20 cellular contexts compared by ENCODE assay signal in the genomic region with DNA sequence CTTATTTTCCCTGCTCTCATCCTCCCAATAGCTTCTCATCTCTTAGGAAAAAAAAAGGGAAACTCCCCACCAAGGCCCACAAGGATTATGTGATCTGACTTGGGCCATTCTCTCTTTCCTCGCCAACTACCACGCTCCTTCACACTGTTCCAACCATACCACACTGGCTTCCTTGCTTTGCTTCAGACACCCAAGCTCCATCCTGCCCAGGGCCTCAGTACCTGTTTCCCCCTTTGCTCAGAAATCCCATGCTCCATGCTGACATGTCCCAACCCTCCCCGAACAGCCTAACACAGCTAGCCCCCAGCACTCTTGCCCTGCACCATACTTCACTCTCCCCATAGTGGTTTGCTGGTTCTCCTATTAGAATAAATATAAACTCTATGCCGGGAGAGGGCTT. TPM values are rescaled to one million over a fixed set of nuclear protein-coding genes. Genes with fewer than 3 reads are reported as not detected.
DNase-seq lines count a peak whose midpoint lies in the region; ATAC-seq and TF ChIP-seq lines count a peak whose summit lies in the region.
"Had no signal": no experiment of that assay in that cellular context is flagged by ENCODE, and none has a peak within 500 bp of the region (broad histone marks: within the 10 kb centered on the region; RNA-seq: fewer than 3 reads in every experiment).

No MANE protein-coding gene starts in this region.

- no peak overlapping the region for H2AFZ ChIP-seq in mammary epithelial cell (ENCODE audit: low read depth, low read length)
- H2AFZ ChIP-seq: GM23248 had no signal

- H3K4me1 ChIP-seq in colonic mucosa (peaks cover 6% of the 10 kb centered on the region), mammary epithelial cell (ENCODE audit: insufficient read depth, low read length) (peaks cover 4% of the 10 kb centered on the region)
- peaks cover 7 to 21% of the 10 kb centered on the region in 2 donors for H3K4me1 ChIP-seq in naive thymus-derived CD4-positive, alpha-beta T cell (ENCODE audit: control insufficient read depth in 2 of 2, insufficient read depth in 2 of 2, low read length in 2 of 2)

- H3K79me2 ChIP-seq in mammary epithelial cell (ENCODE audit: insufficient read depth, low read length) = no peaks in the 10 kb centered on the region

- H3K4me3 ChIP-seq in colonic mucosa = no peak overlapping the region
- no peak overlapping the region for H3K4me3 ChIP-seq in naive thymus-derived CD4-positive, alpha-beta T cell (ENCODE audit: low read length)
- no peak overlapping the region for H3K4me3 ChIP-seq in mammary epithelial cell (replicated peaks in 1 of 3; ENCODE audit: insufficient read depth in 1 of 3, low read depth in 2 of 3, low read length in 3 of 3)
- H3K4me3 ChIP-seq: GM23248 had no signal

- H3K36me3 ChIP-seq in colonic mucosa = no peaks in the 10 kb centered on the region
- no peaks in the 10 kb centered on the region for H3K36me3 ChIP-seq in naive thymus-derived CD4-positive, alpha-beta T cell (ENCODE audit: control insufficient read depth in 2 of 3, insufficient read depth in 3 of 3, low read length in 3 of 3)
- H3K36me3 ChIP-seq in mammary epithelial cell (ENCODE audit: insufficient read depth, low read length) = no peaks in the 10 kb centered on the region

- CTCF ChIA-PET in naive thymus-derived CD4-positive, alpha-beta T cell (lab: Charles Lee) = interaction anchor here (1.0 to 17.6 kb wide), 5 partner anchors 11 to 350 kb away, joined by 3 to 372 read pairs (median 5); no protein-coding TSS in a partner anchor
- CTCF ChIA-PET in mammary epithelial cell (lab: Charles Lee; ENCODE audit: low non-redundant PET) = interaction anchor here (0.6 kb wide), 1 partner anchor 349 kb away, joined by 9 read pairs; no protein-coding TSS in a partner anchor

- ATAC-seq in naive thymus-derived CD4-positive, alpha-beta T cell = no peak
- ATAC-seq in stimulated activated naive CD8-positive, alpha-beta T cell treated with anti-CD3 and anti-CD28 coated beads, Interleukin-15, amount 100 ng/mL, for 72 hours = no peak
- ATAC-seq in GM21786 (IDR thresholded peaks at IDR 0.05; ENCODE audit: unreplicated experiment) = no peak
- ATAC-seq: HCT116, Panc1 had no signal

- dilution Hi-C loops in mammary epithelial cell (cut with HindIII; ENCODE audit: low sequenced_read_pairs) = no loop called here

- in situ Hi-C loops in mammary epithelial cell (cut with MboI; ENCODE audit: low sequenced_read_pairs in 2 of 2) = loop anchor here in 1 of 2 donors (25.0 kb wide), 1 partner anchor 187 kb away; no protein-coding TSS in a partner anchor

- BruUV-seq in mammary epithelial cell (replicated peaks; lab: Mats Ljungman, UMichigan) = no TSS peak

- peak overlapping the region; percentile 47 for H3K27ac Mint-ChIP-seq in activated naive CD4-positive, alpha-beta T cell treated with anti-CD3 and anti-CD28 coated beads, Interleukin-2, amount 50 U/mL, for 24 hours
- peak overlapping the region in 8 of 9 donors; percentile 76 to 98 (median 92) for H3K27ac Mint-ChIP-seq in naive thymus-derived CD4-positive, alpha-beta T cell
- no peak overlapping the region for H3K27ac Mint-ChIP-seq in stimulated activated naive CD8-positive, alpha-beta T cell treated with anti-CD3 and anti-CD28 coated beads, Interleukin-15, amount 100 ng/mL, for 72 hours
- no peak overlapping the region for H3K27ac Mint-ChIP-seq in T-helper 2 cell treated with Interferon-gamma antibody and Interleukin-4, amounts not matched to agents 5 μg/mL and 100 μg/mL, for 36 hours
- H3K27ac Mint-ChIP-seq: IgD-negative memory B cell had no signal

- TF ChIP-seq CTCF in colonic mucosa (IDR thresholded peaks at IDR 0.05) (no peak), mammary epithelial cell (conservative IDR thresholded peaks at IDR 0.05 in 1 of 2, IDR thresholded peaks at IDR 0.05 in 1 of 2; ENCODE audit: extremely low read depth in 1 of 2, insufficient read depth in 1 of 2, low read depth in 1 of 2, low read length in 2 of 2) (no peak)

- no peaks in the 10 kb centered on the region for H3K36me3 Mint-ChIP-seq in activated naive CD4-positive, alpha-beta T cell treated with anti-CD3 and anti-CD28 coated beads, Interleukin-2, amount 50 U/mL, for 24 hours
- H3K36me3 Mint-ChIP-seq in naive thymus-derived CD4-positive, alpha-beta T cell = no peaks in the 10 kb centered on the region
- no peaks in the 10 kb centered on the region for H3K36me3 Mint-ChIP-seq in T-helper 2 cell treated with Interferon-gamma antibody and Interleukin-4, amounts not matched to agents 5 μg/mL and 100 μg/mL, for 36 hours (ENCODE audit: low read depth)
- H3K36me3 Mint-ChIP-seq: IgD-negative memory B cell had no signal

- H3K27me3 ChIP-seq in colonic mucosa (no peaks in the 10 kb centered on the region), mammary epithelial cell (ENCODE audit: insufficient read depth, low read length) (no peaks in the 10 kb centered on the region)
- no peaks in the 10 kb centered on the region for H3K27me3 ChIP-seq in naive thymus-derived CD4-positive, alpha-beta T cell (ENCODE audit: control insufficient read depth in 2 of 2, insufficient read depth in 2 of 2, low read length in 2 of 2)

- H3K4me2 ChIP-seq in mammary epithelial cell (ENCODE audit: insufficient read depth, low read depth, low read length) = no peak overlapping the region

- H3K27me3 Mint-ChIP-seq in activated naive CD4-positive, alpha-beta T cell treated with anti-CD3 and anti-CD28 coated beads, Interleukin-2, amount 50 U/mL, for 24 hours = no peaks in the 10 kb centered on the region
- peaks cover 0 to 18% (median 0%) of the 10 kb centered on the region in 5 donors for H3K27me3 Mint-ChIP-seq in naive thymus-derived CD4-positive, alpha-beta T cell
- H3K27me3 Mint-ChIP-seq in stimulated activated naive CD8-positive, alpha-beta T cell treated with anti-CD3 and anti-CD28 coated beads, Interleukin-15, amount 100 ng/mL, for 72 hours = peaks cover 6% of the 10 kb centered on the region
- H3K27me3 Mint-ChIP-seq in T-helper 2 cell treated with Interferon-gamma antibody and Interleukin-4, amounts not matched to agents 5 μg/mL and 100 μg/mL, for 36 hours (ENCODE audit: low read depth) = peaks cover 15% of the 10 kb centered on the region

- intact Hi-C loops in colonic mucosa (cut with DNase I) (no loop called here), mammary epithelial cell (cut with micrococcal nuclease) (loop anchor here (5.0 kb wide), 1 partner anchor 227 kb away; no protein-coding TSS in a partner anchor)
- intact Hi-C loops in naive thymus-derived CD4-positive, alpha-beta T cell (cut with micrococcal nuclease) = loop anchor here (5.0 kb wide), 2 partner anchors 177 to 267 kb away; no protein-coding TSS in a partner anchor

- H3K4me3 Mint-ChIP-seq in activated naive CD4-positive, alpha-beta T cell treated with anti-CD3 and anti-CD28 coated beads, Interleukin-2, amount 50 U/mL, for 24 hours = no peak overlapping the region
- peak overlapping the region in 2 of 10 donors; percentile 70 to 82 for H3K4me3 Mint-ChIP-seq in naive thymus-derived CD4-positive, alpha-beta T cell
- no peak overlapping the region for H3K4me3 Mint-ChIP-seq in stimulated activated naive CD8-positive, alpha-beta T cell treated with anti-CD3 and anti-CD28 coated beads, Interleukin-15, amount 100 ng/mL, for 72 hours
- H3K4me3 Mint-ChIP-seq in T-helper 2 cell treated with Interferon-gamma antibody and Interleukin-4, amounts not matched to agents 5 μg/mL and 100 μg/mL, for 36 hours = no peak overlapping the region
- H3K4me3 Mint-ChIP-seq: IgD-negative memory B cell had no signal

- no peak for DNase-seq in activated naive CD4-positive, alpha-beta T cell treated with anti-CD3 and anti-CD28 coated beads, Interleukin-2, amount 50 U/mL, for 16 hours
- DNase-seq in colonic mucosa (peak; percentile 12), mammary epithelial cell (no peak)
- DNase-seq in naive thymus-derived CD4-positive, alpha-beta T cell = no peak
- no peak for DNase-seq in stimulated activated naive CD8-positive, alpha-beta T cell treated with anti-CD3 and anti-CD28 coated beads, Interleukin-15, amount 100 ng/mL, for 72 hours
- DNase-seq in T-helper 2 cell treated with Interferon-gamma antibody and Interleukin-4, amounts not matched to agents 5 μg/mL and 100 μg/mL, for 36 hours (ENCODE audit: low spot score) = no peak
- DNase-seq: DND-41, GDM1, GM23248, NCI-H1930, NCI-H2171, NCI-H446 treated with DMSO at 0.1 percent for 48 hours, NCI-H748 treated with DMSO at 0.1 percent for 48 hours had no signal

- no peaks in the 10 kb centered on the region for H3K9me3 ChIP-seq in colonic mucosa
- H3K9me3 ChIP-seq in naive thymus-derived CD4-positive, alpha-beta T cell (ENCODE audit: control insufficient read depth in 2 of 3, low read length in 3 of 3) = no peaks in the 10 kb centered on the region
- H3K9me3 ChIP-seq in mammary epithelial cell (replicated peaks; ENCODE audit: insufficient read depth, low read length) = no peaks in the 10 kb centered on the region

- 98% methylated on average over 4 of the region's 4 CpGs for WGBS in mammary epithelial cell (ENCODE audit: low coverage, missing lambda C conversion rate)

- H3K9me3 Mint-ChIP-seq in activated naive CD4-positive, alpha-beta T cell treated with anti-CD3 and anti-CD28 coated beads, Interleukin-2, amount 50 U/mL, for 24 hours = no peaks in the 10 kb centered on the region
- peaks cover 0 to 3% (median 0%) of the 10 kb centered on the region in 11 donors for H3K9me3 Mint-ChIP-seq in naive thymus-derived CD4-positive, alpha-beta T cell
- H3K9me3 Mint-ChIP-seq in stimulated activated naive CD8-positive, alpha-beta T cell treated with anti-CD3 and anti-CD28 coated beads, Interleukin-15, amount 100 ng/mL, for 72 hours = no peaks in the 10 kb centered on the region
- H3K9me3 Mint-ChIP-seq in T-helper 2 cell treated with Interferon-gamma antibody and Interleukin-4, amounts not matched to agents 5 μg/mL and 100 μg/mL, for 36 hours = no peaks in the 10 kb centered on the region

- POLR2A ChIA-PET in naive thymus-derived CD4-positive, alpha-beta T cell (lab: Charles Lee) = interaction anchor here (0.6 to 1.6 kb wide), 10 partner anchors 8 to 354 kb away, joined by 3 to 12 read pairs (median 4); no protein-coding TSS in a partner anchor

- H3K27ac ChIP-seq in colonic mucosa (no peak overlapping the region), mammary epithelial cell (ENCODE audit: insufficient read depth, low read depth, low read length) (no peak overlapping the region)
- peak overlapping the region; percentile 74 for H3K27ac ChIP-seq in naive thymus-derived CD4-positive, alpha-beta T cell (ENCODE audit: low read depth, low read length)
- H3K27ac ChIP-seq: C4-2B, GM23248 had no signal

- H3K9ac ChIP-seq in colonic mucosa (ENCODE audit: low read depth in 2 of 2, low read length in 2 of 2) (no peak overlapping the region), mammary epithelial cell (ENCODE audit: insufficient read depth, low read length) (no peak overlapping the region)
- H3K9ac ChIP-seq: GM23248 had no signal

- no peaks in the 10 kb centered on the region for H4K20me1 ChIP-seq in mammary epithelial cell (ENCODE audit: insufficient read depth, low read length)

- H3K4me1 Mint-ChIP-seq in activated naive CD4-positive, alpha-beta T cell treated with anti-CD3 and anti-CD28 coated beads, Interleukin-2, amount 50 U/mL, for 24 hours = peaks cover 24% of the 10 kb centered on the region
- H3K4me1 Mint-ChIP-seq in naive thymus-derived CD4-positive, alpha-beta T cell = peaks cover 9 to 40% (median 25%) of the 10 kb centered on the region in 7 donors
- H3K4me1 Mint-ChIP-seq in stimulated activated naive CD8-positive, alpha-beta T cell treated with anti-CD3 and anti-CD28 coated beads, Interleukin-15, amount 100 ng/mL, for 72 hours = peaks cover 53% of the 10 kb centered on the region
- H3K4me1 Mint-ChIP-seq in T-helper 2 cell treated with Interferon-gamma antibody and Interleukin-4, amounts not matched to agents 5 μg/mL and 100 μg/mL, for 36 hours (ENCODE audit: low read depth) = peaks cover 7% of the 10 kb centered on the region

RNA-seq across cellular contexts. Expression of gene MAB21L3, which starts 39.2 kb away (rescaled TPM):
- total RNA-seq in colonic mucosa (1 to 10 TPM; 3.9 to 4.5 TPM), mammary epithelial cell (1 to 10 TPM; 1.0 to 1.4 TPM)
- total RNA-seq in naive thymus-derived CD4-positive, alpha-beta T cell = under 1 TPM in 1 of 5 experiments, not detected in 4; 0.12 TPM
- polyA plus RNA-seq in naive thymus-derived CD4-positive, alpha-beta T cell = not detected
- polyA plus RNA-seq in mammary epithelial cell = 0.23 TPM
- polyA minus RNA-seq in mammary epithelial cell = not detected
- total RNA-seq: HT1080 had no signal
- polyA plus RNA-seq: IgD-negative memory B cell had no signal

Comparison
In these comparisons a context has a peak if more than half of its experiments do, and no peak if none do; other contexts are left out.
1. H3K27ac Mint-ChIP-seq: peak in activated naive CD4-positive, alpha-beta T cell treated with anti-CD3 and anti-CD28 coated beads, Interleukin-2, amount 50 U/mL, for 24 hours (single experiment) and naive thymus-derived CD4-positive, alpha-beta T cell (8 of 9); none in stimulated activated naive CD8-positive, alpha-beta T cell treated with anti-CD3 and anti-CD28 coated beads, Interleukin-15, amount 100 ng/mL, for 72 hours (0 of 2) and T-helper 2 cell treated with Interferon-gamma antibody and Interleukin-4, amounts not matched to agents 5 μg/mL and 100 μg/mL, for 36 hours (single experiment).